Comparison of ENCODE assay signal across 8 cellular contexts in the genomic region with DNA sequence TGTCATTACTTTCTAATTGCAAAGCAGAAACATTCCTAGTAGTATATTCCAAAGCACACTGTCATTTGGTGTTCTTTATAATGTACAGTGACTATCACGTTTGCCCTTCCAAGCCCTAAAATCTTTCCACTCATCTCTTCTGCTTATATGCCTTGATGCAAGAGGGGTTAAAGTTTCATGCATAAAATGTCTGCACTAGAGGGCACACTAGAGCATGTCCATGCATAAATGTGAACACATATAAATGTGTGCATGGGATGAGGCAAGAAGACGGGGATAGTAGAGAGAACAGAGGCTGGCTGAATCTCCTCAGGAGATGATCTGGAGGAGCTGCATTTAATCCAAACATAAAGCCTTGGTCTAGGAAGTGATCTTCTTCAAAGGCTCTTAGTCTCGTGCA.
A peak's percentile ranks its signal among the peaks of the same experiment; 100 is the strongest.
DNase-seq lines count a peak whose midpoint lies in the region; ATAC-seq, FAIRE-seq and TF ChIP-seq lines count a peak whose summit lies in the region.
"Not testable (repeated sequence)": the region's sequence is repeated elsewhere in the genome, so short reads cannot be mapped to it uniquely, and the experiment has no call there.

No MANE protein-coding gene starts in this region.

- TF ChIP-seq EP300 in A549 (IDR thresholded peaks at IDR 0.05); SK-N-SH (IDR thresholded peaks at IDR 0.05; ENCODE audit: borderline replicate concordance in 1 of 2, low read depth in 1 of 2, low read length in 1 of 2); K562 (IDR thresholded peaks at IDR 0.05; ENCODE audit: low read length): not testable (repeated sequence)

- in situ Hi-C loops in K562 (cut with MboI): not testable (repeated sequence)

- not testable (repeated sequence) for H3K18ac ChIP-seq in mesenchymal stem cell (ENCODE audit: low read depth in 1 of 2, low read length in 2 of 2)

- TF ChIP-seq CTCF in A549 (IDR thresholded peaks at IDR 0.05); K562 (IDR thresholded peaks at IDR 0.05 in 2 of 3, conservative IDR thresholded peaks at IDR 0.05 in 1 of 3; ENCODE audit: insufficient read depth in 2 of 3, low read depth in 1 of 3, low read length in 3 of 3): not testable (repeated sequence)
- TF ChIP-seq CTCF in SK-N-SH (IDR thresholded peaks at IDR 0.05): peak; percentile 30; the same call in 1 of the 2 replicates
- TF ChIP-seq CTCF in heart right ventricle (IDR thresholded peaks at IDR 0.05): peak in 3 of 9 donors; percentile 11 to 39 (median 13)

- intact Hi-C loops in K562 (cut with micrococcal nuclease); heart right ventricle (cut with DNase I): not testable (repeated sequence)

- not testable (repeated sequence) for H3K4me3 Mint-ChIP-seq in activated T-cell treated with anti-CD3 and anti-CD28 coated beads, Interleukin-2, amount 50 U/mL, for 24 hours; stimulated activated effector memory CD8-positive, alpha-beta T cell treated with anti-CD3 and anti-CD28 coated beads, Interleukin-12 subunit alpha, Interleukin-12 subunit beta, amount 100 ng/mL, for 72 hours

- not testable (repeated sequence) for H4K8ac ChIP-seq in mesenchymal stem cell (ENCODE audit: low read length)

- peaks cover 60% of the 10 kb centered on the region for H4K20me1 ChIP-seq in SK-N-SH (ENCODE audit: insufficient read depth)
- H4K20me1 ChIP-seq in K562 (replicated peaks; ENCODE audit: control insufficient read depth, insufficient read depth, low read length): not testable (repeated sequence)

- H2AFZ ChIP-seq in SK-N-SH (ENCODE audit: low read depth); K562 (ENCODE audit: low read depth, low read length); mesenchymal stem cell (ENCODE audit: low read depth, low read length): not testable (repeated sequence)

- not testable (repeated sequence) for H3K36me3 ChIP-seq in SK-N-SH (replicated peaks in 1 of 2; ENCODE audit: control insufficient read depth in 1 of 2, insufficient read depth in 2 of 2, low read length in 1 of 2); heart right ventricle; mesenchymal stem cell (ENCODE audit: control insufficient read depth in 1 of 2, insufficient read depth in 2 of 2, low read depth in 1 of 2, low read length in 2 of 2)
- H3K36me3 ChIP-seq in K562 (ENCODE audit: control insufficient read depth, insufficient read depth, low read length): peaks cover 21% of the 10 kb centered on the region; the same call in 2 of the 3 replicates

- WGBS in A549 (ENCODE audit: missing lambda C conversion rate): 40% methylated on average over 2 of the region's 3 CpGs
- 80% methylated on average over 3 of the region's 3 CpGs for WGBS in SK-N-SH (ENCODE audit: low lambda C conversion rate)
- 0% methylated on average over 1 of the region's 3 CpGs for whole genome bisulfite sequencing in K562 (ENCODE audit: insufficient coverage, low coverage, missing lambda C conversion rate)
- WGBS in heart right ventricle, 2 donors: 39 to 49% methylated on average over 3 of the region's 3 CpGs
- no CpG with 5 or more reads among the region's 3 CpGs for WGBS in mesenchymal stem cell

- POLR2A ChIA-PET in A549 (lab: Yijun Ruan, JAX); SK-N-SH (lab: Yijun Ruan, JAX); K562 (lab: Yijun Ruan, JAX): not testable (repeated sequence)

- H3K79me1 ChIP-seq in mesenchymal stem cell (replicated peaks; ENCODE audit: low read length, poor library complexity, severe bottlenecking): not testable (repeated sequence)

- not testable (repeated sequence) for H3K27me3 Mint-ChIP-seq in activated T-cell treated with anti-CD3 and anti-CD28 coated beads, Interleukin-2, amount 50 U/mL, for 24 hours

- peak overlapping the region; percentile 12 for H3K27ac Mint-ChIP-seq in activated T-cell treated with anti-CD3 and anti-CD28 coated beads, Interleukin-2, amount 50 U/mL, for 24 hours
- not testable (repeated sequence) for H3K27ac Mint-ChIP-seq in stimulated activated effector memory CD8-positive, alpha-beta T cell treated with anti-CD3 and anti-CD28 coated beads, Interleukin-12 subunit alpha, Interleukin-12 subunit beta, amount 100 ng/mL, for 72 hours

- ATAC-seq in A549 (peak; percentile 60 to 77; a peak in 5 of 6 replicates), GM18868 (IDR thresholded peaks at IDR 0.05; ENCODE audit: unreplicated experiment) (peak; percentile 37), K562 (peak; percentile 64), heart right ventricle (peak in 7 of 8 donors; percentile 36 to 67 (median 46))
- peak; percentile 62 for ATAC-seq in stimulated activated effector memory CD8-positive, alpha-beta T cell treated with anti-CD3 and anti-CD28 coated beads, Interleukin-12 subunit alpha, Interleukin-12 subunit beta, amount 100 ng/mL, for 72 hours

- not testable (repeated sequence) for H3K9me2 ChIP-seq in SK-N-SH

- H2BK120ac ChIP-seq in mesenchymal stem cell (ENCODE audit: low read depth, low read length): not testable (repeated sequence)

- not testable (repeated sequence) for H3K9me3 ChIP-seq in A549; SK-N-SH; K562 (replicated peaks; ENCODE audit: control insufficient read depth, insufficient read depth, low read depth, low read length); heart right ventricle; mesenchymal stem cell (ENCODE audit: control insufficient read depth, low read length)

- H3K27ac ChIP-seq in A549: peak overlapping the region in 1 of 2 experiments; percentile 75; a peak in 2 of 6 replicates
- H3K27ac ChIP-seq in SK-N-SH (ENCODE audit: low read depth in 2 of 2, low read length in 1 of 2); K562 (ENCODE audit: extremely low read depth, low read depth, low read length); heart right ventricle; mesenchymal stem cell (ENCODE audit: low read length, poor library complexity, severe bottlenecking): not testable (repeated sequence)

- not testable (repeated sequence) for H3K14ac ChIP-seq in mesenchymal stem cell (ENCODE audit: low read length in 2 of 2)

- H2AK5ac ChIP-seq in mesenchymal stem cell (ENCODE audit: low read length, severe bottlenecking): not testable (repeated sequence)

- H2BK5ac ChIP-seq in mesenchymal stem cell (ENCODE audit: low read depth, low read length, poor library complexity, severe bottlenecking): not testable (repeated sequence)

- H3K4me1 ChIP-seq in A549 (peaks cover 19% of the 10 kb centered on the region), heart right ventricle (peaks cover 0 to 23% (median 4%) of the 10 kb centered on the region in 9 donors)
- not testable (repeated sequence) for H3K4me1 ChIP-seq in SK-N-SH (ENCODE audit: control insufficient read depth in 1 of 2, insufficient read depth in 2 of 2, low read depth in 1 of 2, low read length in 1 of 2); K562 (replicated peaks in 1 of 2; ENCODE audit: control insufficient read depth in 2 of 2, insufficient read depth in 2 of 2, low read length in 2 of 2); mesenchymal stem cell (ENCODE audit: control insufficient read depth, insufficient read depth, low read depth, low read length)

- not testable (repeated sequence) for H3K23ac ChIP-seq in mesenchymal stem cell (ENCODE audit: low read length in 2 of 2)

- CTCF ChIA-PET in A549 (lab: Yijun Ruan, JAX); SK-N-SH (lab: Yijun Ruan, JAX); K562 (lab: Yijun Ruan, JAX; ENCODE audit: low intra/inter-chr PET ratio): not testable (repeated sequence)

- H3K9ac ChIP-seq in SK-N-SH; K562 (ENCODE audit: insufficient read depth in 1 of 2, low read depth in 2 of 2, low read length in 2 of 2); mesenchymal stem cell (ENCODE audit: low read length): not testable (repeated sequence)

- BruUV-seq in K562 (replicated peaks; lab: Mats Ljungman, UMichigan): not testable (repeated sequence)

- not testable (repeated sequence) for H3K4me2 ChIP-seq in A549; SK-N-SH; K562 (ENCODE audit: insufficient read depth, low read length); mesenchymal stem cell (ENCODE audit: low read length, poor library complexity, severe bottlenecking)

- not testable (repeated sequence) for H3F3A ChIP-seq in SK-N-SH (replicated peaks; ENCODE audit: insufficient read depth)

- H3K9me3 Mint-ChIP-seq in activated T-cell treated with anti-CD3 and anti-CD28 coated beads, Interleukin-2, amount 50 U/mL, for 24 hours; stimulated activated effector memory CD8-positive, alpha-beta T cell treated with anti-CD3 and anti-CD28 coated beads, Interleukin-12 subunit alpha, Interleukin-12 subunit beta, amount 100 ng/mL, for 72 hours: not testable (repeated sequence)

- TF ChIP-seq RAD21 in A549 (conservative IDR thresholded peaks at IDR 0.05 in 1 of 2, IDR thresholded peaks at IDR 0.05 in 1 of 2); SK-N-SH (IDR thresholded peaks at IDR 0.05; ENCODE audit: low read length); K562 (CRISPR knock-in tag; conservative IDR thresholded peaks at IDR 0.05 in 1 of 2, IDR thresholded peaks at IDR 0.05 in 1 of 2): not testable (repeated sequence)

- not testable (repeated sequence) for TF ChIP-seq POLR2A in A549 (IDR thresholded peaks at IDR 0.05; ENCODE audit: low read length); K562 (conservative IDR thresholded peaks at IDR 0.05)

- H3K4me1 Mint-ChIP-seq in activated T-cell treated with anti-CD3 and anti-CD28 coated beads, Interleukin-2, amount 50 U/mL, for 24 hours (ENCODE audit: low read depth): peaks cover 17% of the 10 kb centered on the region
- H3K4me1 Mint-ChIP-seq in stimulated activated effector memory CD8-positive, alpha-beta T cell treated with anti-CD3 and anti-CD28 coated beads, Interleukin-12 subunit alpha, Interleukin-12 subunit beta, amount 100 ng/mL, for 72 hours: peaks cover 15% of the 10 kb centered on the region

- not testable (repeated sequence) for H3K27me3 ChIP-seq in SK-N-SH (ENCODE audit: insufficient read depth); K562 (ENCODE audit: control insufficient read depth in 2 of 2, insufficient read depth in 2 of 2, low read length in 2 of 2); heart right ventricle; mesenchymal stem cell (ENCODE audit: control insufficient read depth in 1 of 2, insufficient read depth in 1 of 2, low read length in 2 of 2)

- not testable (repeated sequence) for DNase-seq in A549 (ENCODE audit: low read depth in 1 of 2, low spot score in 1 of 2); SK-N-SH; activated T-cell treated with anti-CD3 and anti-CD28 coated beads, Interleukin-2, amount 50 U/mL, for 24 hours; K562 (ENCODE audit: extremely low read depth in 1 of 4, low spot score in 3 of 4); heart right ventricle; stimulated activated effector memory CD8-positive, alpha-beta T cell treated with anti-CD3 and anti-CD28 coated beads, Interleukin-12 subunit alpha, Interleukin-12 subunit beta, amount 100 ng/mL, for 72 hours (ENCODE audit: low spot score in 2 of 2)
- DNase-seq in mesenchymal stem cell: peak; percentile 33

- peaks cover 17% of the 10 kb centered on the region for H3K36me3 Mint-ChIP-seq in activated T-cell treated with anti-CD3 and anti-CD28 coated beads, Interleukin-2, amount 50 U/mL, for 24 hours (ENCODE audit: low read depth)
- H3K36me3 Mint-ChIP-seq in stimulated activated effector memory CD8-positive, alpha-beta T cell treated with anti-CD3 and anti-CD28 coated beads, Interleukin-12 subunit alpha, Interleukin-12 subunit beta, amount 100 ng/mL, for 72 hours: peaks cover 11% of the 10 kb centered on the region

- not testable (repeated sequence) for FAIRE-seq in A549 (lab: Jason Lieb, UNC)
- peak; percentile 78 for FAIRE-seq in K562 (lab: Jason Lieb, UNC)

- not testable (repeated sequence) for H3K9me1 ChIP-seq in K562 (ENCODE audit: control insufficient read depth, insufficient read depth, low read length)

- not testable (repeated sequence) for H2BK15ac ChIP-seq in mesenchymal stem cell (ENCODE audit: low read depth, poor library complexity, severe bottlenecking)

- H3K79me2 ChIP-seq in SK-N-SH (ENCODE audit: insufficient read depth): peaks cover 50% of the 10 kb centered on the region
- peaks cover 57% of the 10 kb centered on the region for H3K79me2 ChIP-seq in K562 (ENCODE audit: control insufficient read depth, insufficient read depth, low read length)

- not testable (repeated sequence) for H3K4me3 ChIP-seq in A549; SK-N-SH (ENCODE audit: low read depth in 2 of 2, low read length in 1 of 2); K562; heart right ventricle; mesenchymal stem cell (ENCODE audit: insufficient read depth in 1 of 2, low read depth in 1 of 2, low read length in 2 of 2)

- H4K91ac ChIP-seq in mesenchymal stem cell (ENCODE audit: low read length): not testable (repeated sequence)

- not testable (repeated sequence) for H2BK12ac ChIP-seq in mesenchymal stem cell (ENCODE audit: low read length in 2 of 2)

- not testable (repeated sequence) for H3K4ac ChIP-seq in mesenchymal stem cell (ENCODE audit: low read depth in 1 of 2, low read length in 2 of 2)
